In the genomic region with DNA sequence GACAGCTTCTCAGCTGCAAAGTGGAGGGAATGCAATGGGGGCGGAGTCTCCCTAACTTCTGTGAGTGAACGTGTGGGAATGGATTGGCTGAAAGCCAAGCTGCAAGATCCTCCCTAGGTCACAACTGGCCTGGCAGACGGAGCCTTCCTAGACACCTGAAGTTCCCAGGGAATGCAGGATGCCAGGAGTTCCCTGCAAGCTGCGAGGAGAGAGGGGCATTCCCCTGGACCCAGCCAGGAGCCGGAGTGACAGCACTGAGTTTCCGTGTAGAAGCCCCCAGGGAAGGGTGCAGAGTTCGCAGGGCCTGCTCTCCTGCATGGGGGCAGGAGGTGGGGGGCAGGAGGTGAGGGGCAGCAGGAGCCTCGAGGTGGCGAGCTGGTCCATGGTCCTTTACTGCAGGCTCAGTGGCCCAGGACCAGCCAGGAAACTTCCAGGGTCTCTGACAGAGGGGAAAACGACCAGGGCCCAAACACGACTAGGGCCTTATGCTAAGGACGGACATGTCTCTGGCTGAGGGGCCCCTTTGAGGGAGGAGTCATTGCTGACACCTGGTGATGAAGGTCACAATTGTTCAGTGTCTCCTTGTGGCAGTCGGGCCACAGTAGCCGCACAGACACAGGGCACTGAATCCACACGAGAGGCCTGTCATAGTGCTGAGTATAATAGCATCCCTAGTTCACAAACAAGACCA, we compare ENCODE assay signal across 1 cellular context.
A peak's percentile ranks its signal among the peaks of the same experiment; 100 is the strongest.
TF ChIP-seq lines count a peak whose summit lies in the region.

No MANE protein-coding gene starts in this region.

TF ChIP-seq in HepG2, 621 proteins besides CTCF, POLR2A, EP300 and RAD21 (continued from another document):
- TF ChIP-seq, protein P1, sequence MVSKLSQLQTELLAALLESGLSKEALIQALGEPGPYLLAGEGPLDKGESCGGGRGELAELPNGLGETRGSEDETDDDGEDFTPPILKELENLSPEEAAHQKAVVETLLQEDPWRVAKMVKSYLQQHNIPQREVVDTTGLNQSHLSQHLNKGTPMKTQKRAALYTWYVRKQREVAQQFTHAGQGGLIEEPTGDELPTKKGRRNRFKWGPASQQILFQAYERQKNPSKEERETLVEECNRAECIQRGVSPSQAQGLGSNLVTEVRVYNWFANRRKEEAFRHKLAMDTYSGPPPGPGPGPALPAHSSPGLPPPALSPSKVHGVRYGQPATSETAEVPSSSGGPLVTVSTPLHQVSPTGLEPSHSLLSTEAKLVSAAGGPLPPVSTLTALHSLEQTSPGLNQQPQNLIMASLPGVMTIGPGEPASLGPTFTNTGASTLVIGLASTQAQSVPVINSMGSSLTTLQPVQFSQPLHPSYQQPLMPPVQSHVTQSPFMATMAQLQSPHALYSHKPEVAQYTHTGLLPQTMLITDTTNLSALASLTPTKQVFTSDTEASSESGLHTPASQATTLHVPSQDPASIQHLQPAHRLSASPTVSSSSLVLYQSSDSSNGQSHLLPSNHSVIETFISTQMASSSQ (IDR thresholded peaks at IDR 0.05; ENCODE audit: low read depth): no peak
- TF ChIP-seq, protein P1 (CRISPR knock-in tag; IDR thresholded peaks at IDR 0.05; ENCODE audit: borderline replicate concordance): peak; percentile 47; the same call in 1 of the 2 replicates
- TF ChIP-seq SKI (IDR thresholded peaks at IDR 0.05; ENCODE audit: partially characterized antibody): peak; percentile 14
- TF ChIP-seq ZNF776 (CRISPR knock-in tag; IDR thresholded peaks at IDR 0.05): no peak
- 0 out of 2 replicates have a peak, but pooled peaks have one; percentile 16 for TF ChIP-seq TARDBP (CRISPR knock-in tag; IDR thresholded peaks at IDR 0.05)
- TF ChIP-seq ZFY (CRISPR knock-in tag; IDR thresholded peaks at IDR 0.05): peak; percentile 50; the same call in 1 of the 2 replicates
- TF ChIP-seq, protein P2, sequence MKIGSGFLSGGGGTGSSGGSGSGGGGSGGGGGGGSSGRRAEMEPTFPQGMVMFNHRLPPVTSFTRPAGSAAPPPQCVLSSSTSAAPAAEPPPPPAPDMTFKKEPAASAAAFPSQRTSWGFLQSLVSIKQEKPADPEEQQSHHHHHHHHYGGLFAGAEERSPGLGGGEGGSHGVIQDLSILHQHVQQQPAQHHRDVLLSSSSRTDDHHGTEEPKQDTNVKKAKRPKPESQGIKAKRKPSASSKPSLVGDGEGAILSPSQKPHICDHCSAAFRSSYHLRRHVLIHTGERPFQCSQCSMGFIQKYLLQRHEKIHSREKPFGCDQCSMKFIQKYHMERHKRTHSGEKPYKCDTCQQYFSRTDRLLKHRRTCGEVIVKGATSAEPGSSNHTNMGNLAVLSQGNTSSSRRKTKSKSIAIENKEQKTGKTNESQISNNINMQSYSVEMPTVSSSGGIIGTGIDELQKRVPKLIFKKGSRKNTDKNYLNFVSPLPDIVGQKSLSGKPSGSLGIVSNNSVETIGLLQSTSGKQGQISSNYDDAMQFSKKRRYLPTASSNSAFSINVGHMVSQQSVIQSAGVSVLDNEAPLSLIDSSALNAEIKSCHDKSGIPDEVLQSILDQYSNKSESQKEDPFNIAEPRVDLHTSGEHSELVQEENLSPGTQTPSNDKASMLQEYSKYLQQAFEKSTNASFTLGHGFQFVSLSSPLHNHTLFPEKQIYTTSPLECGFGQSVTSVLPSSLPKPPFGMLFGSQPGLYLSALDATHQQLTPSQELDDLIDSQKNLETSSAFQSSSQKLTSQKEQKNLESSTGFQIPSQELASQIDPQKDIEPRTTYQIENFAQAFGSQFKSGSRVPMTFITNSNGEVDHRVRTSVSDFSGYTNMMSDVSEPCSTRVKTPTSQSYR (CRISPR knock-in tag; IDR thresholded peaks at IDR 0.05; ENCODE audit: borderline replicate concordance): no peak
TF ChIP-seq in HepG2: peak in this region for 48.
